Comparison of ENCODE assay signal across 21 cellular contexts in the genomic region with DNA sequence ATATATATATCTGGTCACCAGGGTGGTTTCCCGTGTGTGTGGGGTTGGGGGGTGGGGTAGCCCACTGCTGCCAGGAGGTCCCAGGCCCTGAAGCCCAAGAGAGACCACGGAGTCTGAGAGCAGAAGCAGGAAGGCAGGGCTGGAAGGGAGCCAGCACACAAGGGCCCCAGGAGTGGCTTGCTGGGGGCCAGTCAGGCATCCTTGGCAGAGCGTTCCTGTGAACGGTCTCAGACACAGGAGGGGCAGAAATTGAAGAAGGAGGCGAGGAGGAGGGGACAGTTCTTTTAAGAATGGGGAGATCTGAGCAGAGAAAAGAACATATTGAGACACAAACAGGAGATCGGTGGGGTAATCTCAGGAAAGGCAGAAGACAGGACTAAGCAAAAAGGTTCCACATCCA. TPM values are rescaled to one million over a fixed set of nuclear protein-coding genes. Genes with fewer than 3 reads are reported as not detected.
DNase-seq lines count a peak whose midpoint lies in the region; ATAC-seq lines count a peak whose summit lies in the region.
"Had no signal": no experiment of that assay in that cellular context is flagged by ENCODE, and none has a peak within 500 bp of the region (broad histone marks: within the 10 kb centered on the region; RNA-seq: fewer than 3 reads in every experiment).

No MANE protein-coding gene starts in this region.

- H3K36me3 ChIP-seq in CD8-positive, alpha-beta memory T cell (ENCODE audit: insufficient read depth, low read length) = no peaks in the 10 kb centered on the region
- H3K36me3 ChIP-seq: breast epithelium, right atrium auricular region had no signal

- no peaks in the 10 kb centered on the region for H3K9me3 Mint-ChIP-seq in T-helper 1 cell treated with Interleukin-12 subunit alpha and Interleukin-12 subunit beta and Interleukin-4 antibody, amounts not matched to agents 30 μg/mL and 1 μg/mL, for 36 hours
- no peaks in the 10 kb centered on the region for H3K9me3 Mint-ChIP-seq in CD8-positive, alpha-beta memory T cell
- H3K9me3 Mint-ChIP-seq in activated naive CD8-positive, alpha-beta T cell treated with anti-CD3 and anti-CD28 coated beads, Interleukin-2, amount 50 U/mL, for 24 hours = no peaks in the 10 kb centered on the region
- H3K9me3 Mint-ChIP-seq in natural killer cell treated with Interleukin-12 subunit alpha and Interleukin-12 subunit beta and Interleukin-15 and Interleukin-18, amount 100 ng/mL, for 72 hours = no peaks in the 10 kb centered on the region
- H3K9me3 Mint-ChIP-seq: dendritic cell treated with granulocyte-macrophage colony-stimulating factor and Interleukin-4, amounts not matched to agents 40 ng/mL and 50 ng/mL, for 4 days; stimulated activated naive B cell treated with anti-CD40 and anti-IgM and Interleukin-4, amounts not matched to agents 10 μg/mL and 1 μg/mL and 100 μg/mL, for 72 hours had no signal

- H3K9me3 ChIP-seq in CD8-positive, alpha-beta memory T cell (ENCODE audit: low read length) = no peaks in the 10 kb centered on the region
- H3K9me3 ChIP-seq: breast epithelium, right atrium auricular region had no signal

- no peak overlapping the region for H3K27ac Mint-ChIP-seq in T-helper 1 cell treated with Interleukin-12 subunit alpha and Interleukin-12 subunit beta and Interleukin-4 antibody, amounts not matched to agents 30 μg/mL and 1 μg/mL, for 36 hours
- peak overlapping the region in 2 of 8 donors; percentile 29 to 88 for H3K27ac Mint-ChIP-seq in CD8-positive, alpha-beta memory T cell
- no peak overlapping the region for H3K27ac Mint-ChIP-seq in activated naive CD8-positive, alpha-beta T cell treated with anti-CD3 and anti-CD28 coated beads, Interleukin-2, amount 50 U/mL, for 24 hours
- peak overlapping the region; percentile 51 to 76 for H3K27ac Mint-ChIP-seq in natural killer cell treated with Interleukin-12 subunit alpha and Interleukin-12 subunit beta and Interleukin-15 and Interleukin-18, amount 100 ng/mL, for 72 hours
- H3K27ac Mint-ChIP-seq: dendritic cell treated with granulocyte-macrophage colony-stimulating factor and Interleukin-4, amounts not matched to agents 40 ng/mL and 50 ng/mL, for 4 days had no signal

- H3K36me3 Mint-ChIP-seq in T-helper 1 cell treated with Interleukin-12 subunit alpha and Interleukin-12 subunit beta and Interleukin-4 antibody, amounts not matched to agents 30 μg/mL and 1 μg/mL, for 36 hours (ENCODE audit: low read depth) = peaks cover 11% of the 10 kb centered on the region
- H3K36me3 Mint-ChIP-seq in CD8-positive, alpha-beta memory T cell = peaks cover 0 to 2% (median 1%) of the 10 kb centered on the region in 3 donors
- H3K36me3 Mint-ChIP-seq in activated naive CD8-positive, alpha-beta T cell treated with anti-CD3 and anti-CD28 coated beads, Interleukin-2, amount 50 U/mL, for 24 hours (ENCODE audit: low read depth) = peaks cover 1% of the 10 kb centered on the region
- no peaks in the 10 kb centered on the region for H3K36me3 Mint-ChIP-seq in natural killer cell treated with Interleukin-12 subunit alpha and Interleukin-12 subunit beta and Interleukin-15 and Interleukin-18, amount 100 ng/mL, for 72 hours

- H3K27ac ChIP-seq in CD8-positive, alpha-beta memory T cell (ENCODE audit: low read depth, low read length) = no peak overlapping the region
- H3K27ac ChIP-seq: foreskin keratinocyte, right atrium auricular region had no signal

- no peak for ATAC-seq in activated naive CD8-positive, alpha-beta T cell treated with anti-CD3 and anti-CD28 coated beads, Interleukin-2, amount 50 U/mL, for 24 hours
- no peak for ATAC-seq in natural killer cell treated with Interleukin-12 subunit alpha and Interleukin-12 subunit beta and Interleukin-15 and Interleukin-18, amount 100 ng/mL, for 72 hours
- no peak for ATAC-seq in GM21515 (IDR thresholded peaks at IDR 0.05; ENCODE audit: unreplicated experiment)
- ATAC-seq: foreskin keratinocyte; stimulated activated naive B cell treated with anti-CD40 and anti-IgM and Interleukin-4, amounts not matched to agents 10 μg/mL and 1 μg/mL and 100 μg/mL, for 72 hours had no signal

- H3K27me3 ChIP-seq in CD8-positive, alpha-beta memory T cell (ENCODE audit: insufficient read depth, low read length, poor library complexity, severe bottlenecking) = peaks cover 18% of the 10 kb centered on the region
- H3K27me3 ChIP-seq: breast epithelium, right atrium auricular region had no signal

- DNase-seq in T-helper 1 cell = no peak
- no peak for DNase-seq in CD8-positive, alpha-beta memory T cell
- no peak for DNase-seq in activated naive CD8-positive, alpha-beta T cell treated with anti-CD3 and anti-CD28 coated beads, Interleukin-2, amount 50 U/mL, for 24 hours
- peak; percentile 28 for DNase-seq in natural killer cell treated with Interleukin-12 subunit alpha and Interleukin-12 subunit beta and Interleukin-15 and Interleukin-18, amount 100 ng/mL, for 72 hours (ENCODE audit: low spot score)
- DNase-seq in DMS153 (lab: John Stamatoyannopoulos, UW) = no peak
- no peak for DNase-seq in NOMO-1 (lab: John Stamatoyannopoulos, UW; ENCODE audit: unreplicated experiment in 2 of 2)
- DNase-seq: DMS53; foreskin keratinocyte; GOT3; kidney glomerular epithelial cell; mesendoderm; NCI-H1436 treated with DMSO at 0.1 percent for 48 hours; NCI-H226; nucleus accumbens; stimulated activated naive B cell treated with anti-CD40 and anti-IgM and Interleukin-4, amounts not matched to agents 10 μg/mL and 1 μg/mL and 100 μg/mL, for 72 hours; SW 1271 had no signal

- peaks cover 18% of the 10 kb centered on the region for H3K4me1 ChIP-seq in CD8-positive, alpha-beta memory T cell (ENCODE audit: insufficient read depth, low read length)
- H3K4me1 ChIP-seq: breast epithelium, foreskin keratinocyte had no signal

- peak overlapping the region; percentile 88 for H3K4me3 Mint-ChIP-seq in T-helper 1 cell treated with Interleukin-12 subunit alpha and Interleukin-12 subunit beta and Interleukin-4 antibody, amounts not matched to agents 30 μg/mL and 1 μg/mL, for 36 hours
- peak overlapping the region; percentile 74 to 97 (median 92) for H3K4me3 Mint-ChIP-seq in CD8-positive, alpha-beta memory T cell
- peak overlapping the region; percentile 84 for H3K4me3 Mint-ChIP-seq in activated naive CD8-positive, alpha-beta T cell treated with anti-CD3 and anti-CD28 coated beads, Interleukin-2, amount 50 U/mL, for 24 hours
- peak overlapping the region; percentile 93 for H3K4me3 Mint-ChIP-seq in natural killer cell treated with Interleukin-12 subunit alpha and Interleukin-12 subunit beta and Interleukin-15 and Interleukin-18, amount 100 ng/mL, for 72 hours

- H3K4me1 Mint-ChIP-seq in T-helper 1 cell treated with Interleukin-12 subunit alpha and Interleukin-12 subunit beta and Interleukin-4 antibody, amounts not matched to agents 30 μg/mL and 1 μg/mL, for 36 hours (ENCODE audit: low read depth) = peaks cover 33% of the 10 kb centered on the region
- H3K4me1 Mint-ChIP-seq in CD8-positive, alpha-beta memory T cell = peaks cover 27 to 35% (median 29%) of the 10 kb centered on the region in 3 donors
- H3K4me1 Mint-ChIP-seq in activated naive CD8-positive, alpha-beta T cell treated with anti-CD3 and anti-CD28 coated beads, Interleukin-2, amount 50 U/mL, for 24 hours = peaks cover 25% of the 10 kb centered on the region
- H3K4me1 Mint-ChIP-seq in natural killer cell treated with Interleukin-12 subunit alpha and Interleukin-12 subunit beta and Interleukin-15 and Interleukin-18, amount 100 ng/mL, for 72 hours (ENCODE audit: low read depth in 2 of 2) = peaks cover 39% of the 10 kb centered on the region in 2 donors

- H3K27me3 Mint-ChIP-seq in T-helper 1 cell treated with Interleukin-12 subunit alpha and Interleukin-12 subunit beta and Interleukin-4 antibody, amounts not matched to agents 30 μg/mL and 1 μg/mL, for 36 hours (ENCODE audit: low read depth) = peaks cover 39% of the 10 kb centered on the region
- peaks cover 24 to 36% of the 10 kb centered on the region in 2 donors for H3K27me3 Mint-ChIP-seq in CD8-positive, alpha-beta memory T cell
- H3K27me3 Mint-ChIP-seq in activated naive CD8-positive, alpha-beta T cell treated with anti-CD3 and anti-CD28 coated beads, Interleukin-2, amount 50 U/mL, for 24 hours = peaks cover 40% of the 10 kb centered on the region
- peaks cover 15 to 16% of the 10 kb centered on the region in 2 donors for H3K27me3 Mint-ChIP-seq in natural killer cell treated with Interleukin-12 subunit alpha and Interleukin-12 subunit beta and Interleukin-15 and Interleukin-18, amount 100 ng/mL, for 72 hours

- H3K4me3 ChIP-seq in CD8-positive, alpha-beta memory T cell (ENCODE audit: low read length) = no peak overlapping the region
- H3K4me3 ChIP-seq: breast epithelium, right atrium auricular region had no signal

- CTCF ChIA-PET in CD8-positive, alpha-beta memory T cell (lab: Charles Lee) = interaction anchor here (3.7 kb wide), 1 partner anchor 53 kb away, joined by 19 read pairs; no protein-coding TSS in a partner anchor

- POLR2A ChIA-PET in CD8-positive, alpha-beta memory T cell (lab: Charles Lee) = no interaction called here

RNA-seq across cellular contexts. Expression of gene EBF4, which starts 1.9 kb away (rescaled TPM):
- total RNA-seq in CD8-positive, alpha-beta memory T cell = under 1 TPM; 0.66 to 0.92 TPM
- polyA plus RNA-seq in CD8-positive, alpha-beta memory T cell = 2.0 TPM
- 10 to 100 TPM; 14.8 to 31.4 TPM for total RNA-seq in natural killer cell treated with Interleukin-12 subunit alpha and Interleukin-12 subunit beta and Interleukin-15 and Interleukin-18, amount 100 ng/mL, for 72 hours

RNA-seq across cellular contexts. Expression of gene IDH3B, which starts 26.7 kb away (rescaled TPM):
- 100 to 1,000 TPM; 138 to 145 TPM for total RNA-seq in CD8-positive, alpha-beta memory T cell
- 107 TPM for polyA plus RNA-seq in CD8-positive, alpha-beta memory T cell
- total RNA-seq in natural killer cell treated with Interleukin-12 subunit alpha and Interleukin-12 subunit beta and Interleukin-15 and Interleukin-18, amount 100 ng/mL, for 72 hours = 100 to 1,000 TPM; 114 to 120 TPM

RNA-seq across cellular contexts. Expression of gene NOP56, which starts 38.3 kb away (rescaled TPM):
- total RNA-seq in CD8-positive, alpha-beta memory T cell = 100 to 1,000 TPM; 888 to 920 TPM
- 106 TPM for polyA plus RNA-seq in CD8-positive, alpha-beta memory T cell
- 100 to 1,000 TPM; 424 to 981 TPM for total RNA-seq in natural killer cell treated with Interleukin-12 subunit alpha and Interleukin-12 subunit beta and Interleukin-15 and Interleukin-18, amount 100 ng/mL, for 72 hours

Comparison
In these comparisons a context has a peak if more than half of its experiments do, and no peak if none do; other contexts are left out.
1. H3K27ac Mint-ChIP-seq: peak in natural killer cell treated with Interleukin-12 subunit alpha and Interleukin-12 subunit beta and Interleukin-15 and Interleukin-18, amount 100 ng/mL, for 72 hours (2 of 2); none in T-helper 1 cell treated with Interleukin-12 subunit alpha and Interleukin-12 subunit beta and Interleukin-4 antibody, amounts not matched to agents 30 μg/mL and 1 μg/mL, for 36 hours (single experiment) and activated naive CD8-positive, alpha-beta T cell treated with anti-CD3 and anti-CD28 coated beads, Interleukin-2, amount 50 U/mL, for 24 hours (single experiment).
2. RNA of gene EBF4, which starts 1.9 kb away (total RNA-seq): 14.8 to 31.4 TPM in natural killer cell treated with Interleukin-12 subunit alpha and Interleukin-12 subunit beta and Interleukin-15 and Interleukin-18, amount 100 ng/mL, for 72 hours; 0.66 to 0.92 TPM in CD8-positive, alpha-beta memory T cell; every median in the first group is over 4 times any median in the second.
3. Peak in every context shown above with its lines, with median percentiles within 50 percentile points of each other: H3K4me3 Mint-ChIP-seq.